ENCODE assay signal across 12 cellular contexts in the genomic region with DNA sequence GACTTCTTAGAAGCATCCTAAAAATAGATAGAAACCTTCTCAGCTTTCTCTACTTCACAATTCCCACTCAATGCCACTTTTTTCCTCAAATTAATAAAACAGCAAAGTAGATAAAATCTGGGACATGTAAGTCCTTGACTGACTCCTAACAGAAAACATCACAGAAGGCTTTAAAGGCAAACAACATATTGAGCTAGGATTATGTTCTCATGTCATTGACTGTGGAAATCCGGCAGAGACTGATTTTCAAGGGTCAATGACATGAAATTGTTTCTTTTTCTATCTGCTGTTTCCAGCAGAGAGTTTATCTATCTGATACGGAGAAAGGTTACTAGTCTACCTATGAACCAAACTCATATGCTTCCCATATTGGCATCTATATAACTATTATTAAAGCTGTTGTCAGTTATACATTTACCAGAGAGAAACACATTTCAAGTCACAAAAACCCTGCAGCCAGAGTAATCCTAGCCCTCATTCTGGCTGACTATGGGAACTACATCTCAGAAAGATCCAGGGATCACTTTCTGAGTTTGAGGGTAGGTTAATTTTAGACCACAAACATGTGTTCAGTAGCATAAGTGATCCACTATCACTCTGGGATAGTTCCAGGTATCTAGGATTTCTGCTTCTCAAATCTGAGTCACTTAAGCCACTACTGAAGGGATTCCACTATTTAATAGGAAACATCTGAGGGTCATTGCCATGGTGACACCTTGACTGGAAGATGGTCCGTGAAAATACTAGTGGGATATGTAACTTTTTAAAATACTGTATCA.
A peak's percentile ranks its signal among the peaks of the same experiment; 100 is the strongest.
DNase-seq lines count a peak whose midpoint lies in the region; ATAC-seq and TF ChIP-seq lines count a peak whose summit lies in the region.
"Had no signal": no experiment of that assay in that cellular context is flagged by ENCODE, and none has a peak within 500 bp of the region (broad histone marks: within the 10 kb centered on the region; RNA-seq: fewer than 3 reads in every experiment).

No MANE protein-coding gene starts in this region.

- peaks cover 7% of the 10 kb centered on the region; the same call in 1 of the 2 replicates for H3K79me2 ChIP-seq in GM23338 (replicated peaks; ENCODE audit: insufficient read depth)
- no peaks in the 10 kb centered on the region for H3K79me2 ChIP-seq in Karpas-422 (ENCODE audit: low read length)

- H3K9ac ChIP-seq in Karpas-422 (ENCODE audit: low read length), result no peak overlapping the region

- 0 out of 2 replicates have a peak, but pooled peaks cover 4% of the 10 kb centered on the region for H3K4me1 ChIP-seq in GM23338 (ENCODE audit: insufficient read depth)
- H3K4me1 ChIP-seq in Karpas-422 (ENCODE audit: low read length), result no peaks in the 10 kb centered on the region

- H3K27me3 ChIP-seq in GM23338 (ENCODE audit: insufficient read depth), result no peaks in the 10 kb centered on the region
- H3K27me3 ChIP-seq in Karpas-422 (ENCODE audit: low read length), result 0 out of 2 replicates have a peak, but pooled peaks cover 2% of the 10 kb centered on the region

- H3K27me3 Mint-ChIP-seq in GM23338 (ENCODE audit: insufficient read depth, low read depth, poor library complexity) (no peaks in the 10 kb centered on the region), brain (no peaks in the 10 kb centered on the region), type B pancreatic cell (no peaks in the 10 kb centered on the region)
- H3K27me3 Mint-ChIP-seq in stimulated activated naive CD8-positive, alpha-beta T cell treated with anti-CD3 and anti-CD28 coated beads, Interleukin-15, amount 100 ng/mL, for 72 hours, result no peaks in the 10 kb centered on the region
- H3K27me3 Mint-ChIP-seq: effector memory CD8-positive, alpha-beta T cell had no signal

- no peak overlapping the region for H3K4me2 ChIP-seq in GM23338
- H3K4me2 ChIP-seq in Karpas-422 (ENCODE audit: low read depth, low read length, poor library complexity, severe bottlenecking), result no peak overlapping the region

- ATAC-seq in GM23338 (no peak), left lobe of liver (peak; percentile 65), HG02759 (IDR thresholded peaks at IDR 0.05; ENCODE audit: unreplicated experiment) (no peak)
- no peak for ATAC-seq in stimulated activated naive CD8-positive, alpha-beta T cell treated with anti-CD3 and anti-CD28 coated beads, Interleukin-15, amount 100 ng/mL, for 72 hours

- H3K4me3 Mint-ChIP-seq in GM23338 (no peak overlapping the region), brain (peak overlapping the region in 2 of 5 experiments; percentile 60 to 62), type B pancreatic cell (no peak overlapping the region)
- no peak overlapping the region for H3K4me3 Mint-ChIP-seq in stimulated activated naive CD8-positive, alpha-beta T cell treated with anti-CD3 and anti-CD28 coated beads, Interleukin-15, amount 100 ng/mL, for 72 hours
- H3K4me3 Mint-ChIP-seq: effector memory CD8-positive, alpha-beta T cell; nephron had no signal

- H3K36me3 ChIP-seq in GM23338 (ENCODE audit: insufficient read depth), result no peaks in the 10 kb centered on the region
- H3K36me3 ChIP-seq in Karpas-422 (ENCODE audit: insufficient read depth, low read length), result no peaks in the 10 kb centered on the region

- H3K27ac Mint-ChIP-seq in GM23338 (peak overlapping the region; percentile 27), brain (peak overlapping the region in 4 of 5 experiments; percentile 38 to 90 (median 46)), type B pancreatic cell (no peak overlapping the region)
- no peak overlapping the region for H3K27ac Mint-ChIP-seq in stimulated activated naive CD8-positive, alpha-beta T cell treated with anti-CD3 and anti-CD28 coated beads, Interleukin-15, amount 100 ng/mL, for 72 hours
- H3K27ac Mint-ChIP-seq: nephron had no signal

- TF ChIP-seq CTCF in AG10803 (conservative IDR thresholded peaks at IDR 0.05; ENCODE audit: low read length), result no peak; the same call in 1 of the 2 replicates
- TF ChIP-seq CTCF in GM23338 (conservative IDR thresholded peaks at IDR 0.05; ENCODE audit: low read depth in 2 of 2), result no peak
- no peak for TF ChIP-seq CTCF in brain (conservative IDR thresholded peaks at IDR 0.05)
- no peak for TF ChIP-seq CTCF in type B pancreatic cell (conservative IDR thresholded peaks at IDR 0.05)

- H3K9me2 ChIP-seq in GM23338 (ENCODE audit: insufficient read depth) (no peaks in the 10 kb centered on the region), Karpas-422 (replicated peaks; ENCODE audit: insufficient read depth, low read length) (no peaks in the 10 kb centered on the region)

- no peaks in the 10 kb centered on the region for H3K9me3 ChIP-seq in Karpas-422 (ENCODE audit: low read length)

- H4K20me1 ChIP-seq in GM23338 (replicated peaks; ENCODE audit: insufficient read depth), result no peaks in the 10 kb centered on the region
- H4K20me1 ChIP-seq in Karpas-422 (ENCODE audit: insufficient read depth, low read depth, low read length), result peaks cover 10% of the 10 kb centered on the region; the same call in 1 of the 2 replicates

- peak; percentile 62 for DNase-seq in AG10803 (ENCODE audit: low read depth)
- DNase-seq in GM23338 (ENCODE audit: low spot score), result no peak
- no peak for DNase-seq in left lobe of liver (ENCODE audit: low spot score)
- DNase-seq in Karpas-422, result no peak
- DNase-seq in stimulated activated naive CD8-positive, alpha-beta T cell treated with anti-CD3 and anti-CD28 coated beads, Interleukin-15, amount 100 ng/mL, for 72 hours, result no peak
- no peak for DNase-seq in type B pancreatic cell (ENCODE audit: extremely low spot score, unreplicated experiment)
- DNase-seq: effector memory CD8-positive, alpha-beta T cell; NCI-H1048 had no signal

- no peak overlapping the region for H3K27ac ChIP-seq in GM23338 (ENCODE audit: low read depth)
- no peak overlapping the region for H3K27ac ChIP-seq in Karpas-422 (ENCODE audit: low read length)
- H3K27ac ChIP-seq: HL-60 had no signal

- peaks cover 22% of the 10 kb centered on the region for H3K4me1 Mint-ChIP-seq in GM23338
- peaks cover 35% of the 10 kb centered on the region for H3K4me1 Mint-ChIP-seq in brain
- H3K4me1 Mint-ChIP-seq in stimulated activated naive CD8-positive, alpha-beta T cell treated with anti-CD3 and anti-CD28 coated beads, Interleukin-15, amount 100 ng/mL, for 72 hours, result peaks cover 39% of the 10 kb centered on the region
- H3K4me1 Mint-ChIP-seq in type B pancreatic cell (ENCODE audit: unreplicated experiment), result peaks cover 15% of the 10 kb centered on the region

- no peaks in the 10 kb centered on the region for H3K9me3 Mint-ChIP-seq in GM23338
- no peaks in the 10 kb centered on the region for H3K9me3 Mint-ChIP-seq in brain
- no peaks in the 10 kb centered on the region for H3K9me3 Mint-ChIP-seq in stimulated activated naive CD8-positive, alpha-beta T cell treated with anti-CD3 and anti-CD28 coated beads, Interleukin-15, amount 100 ng/mL, for 72 hours
- H3K9me3 Mint-ChIP-seq in type B pancreatic cell, result no peaks in the 10 kb centered on the region
- H3K9me3 Mint-ChIP-seq: effector memory CD8-positive, alpha-beta T cell; nephron had no signal

- no peaks in the 10 kb centered on the region for H3F3A ChIP-seq in GM23338 (replicated peaks; ENCODE audit: low read depth)

- H2AFZ ChIP-seq in GM23338 (no peak overlapping the region), Karpas-422 (ENCODE audit: low read length) (no peak overlapping the region)

- H3K36me3 Mint-ChIP-seq in GM23338 (ENCODE audit: low read depth) (no peaks in the 10 kb centered on the region), brain (peaks cover 12% of the 10 kb centered on the region), type B pancreatic cell (no peaks in the 10 kb centered on the region)

- H3K4me3 ChIP-seq in AG10803 (ENCODE audit: low read length), result no peak overlapping the region
- H3K4me3 ChIP-seq in GM23338, result no peak overlapping the region
- H3K4me3 ChIP-seq in Karpas-422 (ENCODE audit: low read length), result no peak overlapping the region

TF ChIP-seq in GM23338, 12 proteins besides CTCF, POLR2A, EP300 and RAD21 (continues in another document):
- TF ChIP-seq ETS1 (IDR thresholded peaks at IDR 0.05), result no peak
- no peak for TF ChIP-seq CREB1 (CRISPR knock-in tag; IDR thresholded peaks at IDR 0.05; ENCODE audit: low read depth)
- no peak for TF ChIP-seq EZH2phosphoT487 (IDR thresholded peaks at IDR 0.05; ENCODE audit: unreplicated experiment)
- no peak for TF ChIP-seq ZNF331 (CRISPR knock-in tag; IDR thresholded peaks at IDR 0.05; ENCODE audit: low read depth)
- TF ChIP-seq POLR2AphosphoS5 (IDR thresholded peaks at IDR 0.05; ENCODE audit: low read depth), result no peak

Comparison
In these comparisons a context has a peak if more than half of its experiments do, and no peak if none do; other contexts are left out.
1. H3K27ac Mint-ChIP-seq: peak in GM23338 (single experiment) and brain (4 of 5); none in stimulated activated naive CD8-positive, alpha-beta T cell treated with anti-CD3 and anti-CD28 coated beads, Interleukin-15, amount 100 ng/mL, for 72 hours (0 of 2) and type B pancreatic cell (single experiment).